ENCODE assay signal across 25 cellular contexts in the genomic region with DNA sequence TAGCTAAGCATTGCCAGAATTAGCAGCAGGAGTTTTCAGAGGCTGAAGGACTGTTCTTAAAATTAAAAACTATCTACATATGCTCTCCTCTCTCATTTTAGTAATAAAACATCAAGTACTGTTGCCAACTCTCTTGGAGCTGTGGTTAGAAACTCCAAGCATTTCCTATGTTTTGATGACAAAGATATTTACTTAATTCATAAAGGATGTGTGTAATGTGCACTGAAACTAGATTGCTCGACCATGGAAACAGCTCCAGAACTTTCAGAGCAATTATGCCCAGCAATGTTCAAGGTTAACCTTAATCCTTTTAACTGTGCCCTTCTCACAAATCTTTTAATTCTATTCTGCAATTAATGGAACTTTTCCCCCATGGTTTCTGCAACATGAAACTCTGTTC.
A peak's percentile ranks its signal among the peaks of the same experiment; 100 is the strongest.
DNase-seq lines count a peak whose midpoint lies in the region; ATAC-seq and TF ChIP-seq lines count a peak whose summit lies in the region.
"Had no signal": no experiment of that assay in that cellular context is flagged by ENCODE, and none has a peak within 500 bp of the region (broad histone marks: within the 10 kb centered on the region; RNA-seq: fewer than 3 reads in every experiment).

No MANE protein-coding gene starts in this region.

- peaks cover 38% of the 10 kb centered on the region for H3K27me3 ChIP-seq in adipocyte (replicated peaks; ENCODE audit: control insufficient read depth, insufficient read depth, low read length)
- H3K27me3 ChIP-seq: right lobe of liver, thyroid gland, uterus had no signal

- ATAC-seq in GM21367 (IDR thresholded peaks at IDR 0.05; ENCODE audit: unreplicated experiment) (no peak), GM21576 (IDR thresholded peaks at IDR 0.05; ENCODE audit: unreplicated experiment) (no peak)
- no peak for ATAC-seq in stimulated activated effector memory CD8-positive, alpha-beta T cell treated with anti-CD3 and anti-CD28 coated beads, Interleukin-12 subunit alpha, Interleukin-12 subunit beta, amount 100 ng/mL, for 72 hours
- ATAC-seq: right lobe of liver had no signal

- no peaks in the 10 kb centered on the region for H3K9me3 Mint-ChIP-seq in stimulated activated effector memory CD8-positive, alpha-beta T cell treated with anti-CD3 and anti-CD28 coated beads, Interleukin-12 subunit alpha, Interleukin-12 subunit beta, amount 100 ng/mL, for 72 hours
- H3K9me3 Mint-ChIP-seq: activated naive CD4-positive, alpha-beta T cell treated with anti-CD3 and anti-CD28 coated beads, Interleukin-2, amount 50 U/mL, for 24 hours had no signal

- H3K4me3 ChIP-seq in AG04449 (ENCODE audit: low read depth, low read length) (no peak overlapping the region), adipocyte (ENCODE audit: low read length) (no peak overlapping the region), fibroblast of pulmonary artery (replicated peaks; ENCODE audit: low read depth, low read length) (no peak overlapping the region)
- H3K4me3 ChIP-seq: right lobe of liver, stomach, thyroid gland, uterus had no signal

- H3K9me3 ChIP-seq in adipocyte (ENCODE audit: control insufficient read depth, low read length) = no peaks in the 10 kb centered on the region
- H3K9me3 ChIP-seq: Caco-2, right lobe of liver, stomach, thyroid gland, uterus had no signal

- no peaks in the 10 kb centered on the region for H3K4me1 ChIP-seq in adipocyte (ENCODE audit: control insufficient read depth, insufficient read depth, low read length)
- H3K4me1 ChIP-seq: Caco-2, right lobe of liver, stomach, thyroid gland, uterus had no signal

- TF ChIP-seq CTCF in AG04449 (IDR thresholded peaks at IDR 0.05; ENCODE audit: insufficient read depth, low read length, missing control alignments) (no peak), fibroblast of pulmonary artery (IDR thresholded peaks at IDR 0.05; ENCODE audit: low read length, missing control alignments) (no peak)

- DNase-seq in AG04449 (ENCODE audit: low read depth, low spot score) (peak; percentile 55), ELR (ENCODE audit: low read depth) (peak; percentile 60), adipocyte (ENCODE audit: low read depth) (peak; percentile 74), fibroblast of pulmonary artery (ENCODE audit: low read depth) (peak; percentile 4), NCI-H2081 (lab: John Stamatoyannopoulos, UW) (no peak)
- DNase-seq in stimulated activated effector memory CD8-positive, alpha-beta T cell treated with anti-CD3 and anti-CD28 coated beads, Interleukin-12 subunit alpha, Interleukin-12 subunit beta, amount 100 ng/mL, for 72 hours (ENCODE audit: low spot score in 2 of 2) = no peak
- DNase-seq: activated CD4-positive, alpha-beta T cell treated with anti-CD3 and anti-CD28 coated beads for 48 hours; amygdala; Caco-2; effector CD4-positive, alpha-beta T cell; foreskin melanocyte; GF-D8; H7; NCI-H1105 treated with DMSO at 0.1 percent for 48 hours; NCI-H2029; NCI-H2227 treated with DMSO at 0.1 percent for 48 hours; posterior cingulate gyrus; right lobe of liver; stomach; thyroid gland; uterus; WERI-Rb-1 had no signal

- no peak overlapping the region for H3K27ac Mint-ChIP-seq in stimulated activated effector memory CD8-positive, alpha-beta T cell treated with anti-CD3 and anti-CD28 coated beads, Interleukin-12 subunit alpha, Interleukin-12 subunit beta, amount 100 ng/mL, for 72 hours
- H3K27ac Mint-ChIP-seq: activated naive CD4-positive, alpha-beta T cell treated with anti-CD3 and anti-CD28 coated beads, Interleukin-2, amount 50 U/mL, for 24 hours had no signal

- H3K4me1 Mint-ChIP-seq in stimulated activated effector memory CD8-positive, alpha-beta T cell treated with anti-CD3 and anti-CD28 coated beads, Interleukin-12 subunit alpha, Interleukin-12 subunit beta, amount 100 ng/mL, for 72 hours = no peaks in the 10 kb centered on the region
- H3K4me1 Mint-ChIP-seq: activated naive CD4-positive, alpha-beta T cell treated with anti-CD3 and anti-CD28 coated beads, Interleukin-2, amount 50 U/mL, for 24 hours had no signal

- CTCF ChIA-PET in AG04449 (lab: Yijun Ruan, JAX) = interaction anchor here (0.8 to 3.9 kb wide), 6 partner anchors 20 to 594 kb away, joined by 3 to 19 read pairs (median 6); no protein-coding TSS in a partner anchor

- no peak overlapping the region for H3K9ac ChIP-seq in adipocyte (ENCODE audit: low read length)

- no peaks in the 10 kb centered on the region for H3K36me3 ChIP-seq in adipocyte (ENCODE audit: control insufficient read depth, insufficient read depth, low read length, severe bottlenecking)
- H3K36me3 ChIP-seq: right lobe of liver, stomach, thyroid gland, uterus, WERI-Rb-1 had no signal

- no peak overlapping the region for H3K4me3 Mint-ChIP-seq in stimulated activated effector memory CD8-positive, alpha-beta T cell treated with anti-CD3 and anti-CD28 coated beads, Interleukin-12 subunit alpha, Interleukin-12 subunit beta, amount 100 ng/mL, for 72 hours
- H3K4me3 Mint-ChIP-seq: activated naive CD4-positive, alpha-beta T cell treated with anti-CD3 and anti-CD28 coated beads, Interleukin-2, amount 50 U/mL, for 24 hours had no signal

- no peaks in the 10 kb centered on the region for H3K36me3 Mint-ChIP-seq in stimulated activated effector memory CD8-positive, alpha-beta T cell treated with anti-CD3 and anti-CD28 coated beads, Interleukin-12 subunit alpha, Interleukin-12 subunit beta, amount 100 ng/mL, for 72 hours
- H3K36me3 Mint-ChIP-seq: activated naive CD4-positive, alpha-beta T cell treated with anti-CD3 and anti-CD28 coated beads, Interleukin-2, amount 50 U/mL, for 24 hours had no signal

- POLR2A ChIA-PET in AG04449 (lab: Yijun Ruan, JAX) = no interaction called here

Comparison
In these comparisons a context has a peak if more than half of its experiments do, and no peak if none do; other contexts are left out.
1. DNase-seq: peak in AG04449 (single experiment), ELR (single experiment), adipocyte (single experiment) and fibroblast of pulmonary artery (single experiment); none in NCI-H2081 (0 of 2) and stimulated activated effector memory CD8-positive, alpha-beta T cell treated with anti-CD3 and anti-CD28 coated beads, Interleukin-12 subunit alpha, Interleukin-12 subunit beta, amount 100 ng/mL, for 72 hours (0 of 2).